ENCODE assay signal across 26 cellular contexts in the genomic region with DNA sequence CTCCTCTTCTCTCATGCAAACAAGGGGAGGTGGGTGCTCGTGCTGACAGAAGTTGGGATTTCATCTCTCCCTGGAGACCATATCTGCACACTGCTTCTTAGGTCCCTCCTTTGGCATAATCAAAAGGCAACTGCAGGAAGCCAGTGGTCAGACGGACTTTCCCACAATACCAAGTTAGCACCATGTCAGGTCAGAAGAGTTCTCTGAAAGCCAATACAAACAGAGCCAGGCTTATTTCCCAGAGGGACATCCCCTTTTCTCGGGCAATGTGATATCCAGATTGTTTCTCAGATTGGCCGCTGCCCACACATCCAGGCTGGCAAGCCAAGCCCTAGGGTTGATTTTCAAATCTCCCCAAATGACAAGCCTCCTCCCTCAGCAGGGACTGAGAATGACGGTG.
"Had no signal": no experiment of that assay in that cellular context is flagged by ENCODE, and none has a peak within 500 bp of the region (broad histone marks: within the 10 kb centered on the region; RNA-seq: fewer than 3 reads in every experiment).

No MANE protein-coding gene starts in this region.

- H3K27ac ChIP-seq: body of pancreas, Peyer's patch, RWPE1 had no signal

- H3K4me3 ChIP-seq: body of pancreas, breast epithelium, Peyer's patch had no signal

- H3K4me1 ChIP-seq: ascending aorta, body of pancreas, breast epithelium, Peyer's patch had no signal

- DNase-seq: activated CD4-positive, alpha-beta T cell treated with anti-CD3 and anti-CD28 coated beads for 36 hours; activated CD4-positive, alpha-beta T cell treated with anti-CD3 and anti-CD28 coated beads, Interleukin-2, amount 10 ng/mL, durations not matched to agents 7 days and 5 days; activated CD4-positive, alpha-beta T cell treated with anti-CD3 and anti-CD28 coated beads, Interleukin-2, amount 50 U/mL, for 48 hours; activated CD8-positive, alpha-beta T cell treated with anti-CD3 and anti-CD28 coated beads, Interleukin-2, amount 10 ng/mL, durations not matched to agents 7 days and 5 days; activated gamma-delta T cell; activated naive CD4-positive, alpha-beta T cell treated with Interleukin-2 at 50 U/mL for 16 hours; activated naive CD8-positive, alpha-beta T cell treated with anti-CD3 and anti-CD28 coated beads, Interleukin-2, amount 10 ng/mL, durations not matched to agents 7 days and 5 days; activated T-cell treated with anti-CD3 and anti-CD28 coated beads, Interleukin-2, amount 50 U/mL, for 24 hours; amygdala; body of pancreas; NCI-H1105; NCI-H1417 treated with DMSO at 0.1 percent for 48 hours; NCI-H187 treated with DMSO at 0.1 percent for 48 hours; NCI-H2081; NCI-H345; NCI-H524 treated with DMSO at 0.1 percent for 48 hours; PC-3; Peyer's patch; Right ventricle myocardium superior; SW 1271; T-helper 1 cell; T-helper 2 cell; T-helper 9 cell had no signal

- ATAC-seq: activated CD4-positive, alpha-beta T cell treated with anti-CD3 and anti-CD28 coated beads for 36 hours; activated CD8-positive, alpha-beta T cell treated with anti-CD3 and anti-CD28 coated beads, Interleukin-2, amount 10 ng/mL, durations not matched to agents 7 days and 5 days; body of pancreas; PC-3 had no signal

- H3K27me3 ChIP-seq: ascending aorta, body of pancreas, breast epithelium, Peyer's patch had no signal

- H3K9me3 ChIP-seq: ascending aorta, body of pancreas, breast epithelium, Peyer's patch had no signal

- H3K36me3 ChIP-seq: ascending aorta, breast epithelium, Peyer's patch had no signal
